37 cellular contexts compared by ENCODE assay signal in genomic region chr6:68723128-68723527, GRCh38.
"Had no signal": no experiment of that assay in that cellular context is flagged by ENCODE, and none has a peak within 500 bp of the region (broad histone marks: within the 10 kb centered on the region; RNA-seq: fewer than 3 reads in every experiment).

No MANE protein-coding gene starts in this region.

- FAIRE-seq: astrocyte, TTC549 had no signal

- H3K27me3 ChIP-seq: adrenal gland, body of pancreas, brain microvascular endothelial cell, breast epithelium had no signal

- H3K9me3 Mint-ChIP-seq: activated B cell treated with CpG ODN at 0.5 μM for 24 hours; activated CD4-positive, alpha-beta memory T cell treated with anti-CD3 and anti-CD28 coated beads for 36 hours; activated CD4-positive, alpha-beta T cell treated with anti-CD3 and anti-CD28 coated beads, Interleukin-2, amount 10 ng/mL, durations not matched to agents 24 days and 14 days; activated naive CD4-positive, alpha-beta T cell treated with anti-CD3 and anti-CD28 coated beads for 36 hours; activated naive CD8-positive, alpha-beta T cell treated with anti-CD3 and anti-CD28 coated beads for 36 hours; activated T-cell treated with anti-CD3 and anti-CD28 coated beads, Interleukin-2, amount 50 U/mL, for 4 hours; T-helper 2 cell treated with Interferon-gamma antibody and Interleukin-4, amounts not matched to agents 5 μg/mL and 100 μg/mL, for 36 hours had no signal

- H3K4me1 ChIP-seq: body of pancreas, breast epithelium had no signal

- H3K4me3 ChIP-seq: adrenal gland, body of pancreas, breast epithelium had no signal

- DNase-seq: activated B cell treated with CpG ODN at 0.5 μM for 24 hours; activated CD4-positive, alpha-beta memory T cell treated with anti-CD3 and anti-CD28 coated beads for 36 hours; activated CD4-positive, alpha-beta T cell treated with anti-CD3 and anti-CD28 coated beads for 4 hours; activated CD4-positive, alpha-beta T cell treated with anti-CD3 and anti-CD28 coated beads, Interleukin-2, amount 10 ng/mL, durations not matched to agents 24 days and 14 days; activated CD4-positive, alpha-beta T cell treated with anti-CD3 and anti-CD28 coated beads, Interleukin-2, amount 50 U/mL, for 1 hour; activated CD4-positive, alpha-beta T cell treated with anti-CD3 and anti-CD28 coated beads, Interleukin-2, amount 50 U/mL, for 4 hours; activated CD4-positive, CD25-positive, alpha-beta regulatory T cell treated with anti-CD3 and anti-CD28 coated beads, Interleukin-2, amount 50 U/mL, for 72 hours; activated CD8-positive, alpha-beta memory T cell treated with anti-CD3 and anti-CD28 coated beads, Interleukin-2, amount 50 U/mL, for 4 hours; activated CD8-positive, alpha-beta T cell treated with anti-CD3 and anti-CD28 coated beads for 36 hours; activated effector memory CD4-positive, alpha-beta T cell treated with anti-CD3 and anti-CD28 coated beads, Interleukin-2, amount 50 U/mL, for 16 hours; activated gamma-delta T cell treated with Interleukin-2 at 50 U/mL for 16 hours; activated naive CD4-positive, alpha-beta T cell; activated naive CD4-positive, alpha-beta T cell treated with anti-CD3 and anti-CD28 coated beads for 36 hours; activated naive CD4-positive, alpha-beta T cell treated with anti-CD3 and anti-CD28 coated beads, Interleukin-2, amount 50 U/mL, for 16 hours; activated naive CD8-positive, alpha-beta T cell treated with anti-CD3 and anti-CD28 coated beads for 36 hours; activated T-cell treated with anti-CD3 and anti-CD28 coated beads for 4 hours; activated T-cell treated with anti-CD3 and anti-CD28 coated beads, Interleukin-2, amount 50 U/mL, for 1 hour; activated T-cell treated with anti-CD3 and anti-CD28 coated beads, Interleukin-2, amount 50 U/mL, for 4 hours; activated T-cell treated with anti-CD3 and anti-CD28 coated beads, Interleukin-2, amount 50 U/mL, for 72 hours; adrenal gland; amniotic stem cell; aorta; body of pancreas; brain microvascular endothelial cell; central memory CD4-positive, alpha-beta T cell; T-helper 1 cell; T-helper 2 cell; T-helper 9 cell had no signal

- H3K27me3 Mint-ChIP-seq: activated B cell treated with CpG ODN at 0.5 μM for 24 hours; activated CD4-positive, alpha-beta memory T cell treated with anti-CD3 and anti-CD28 coated beads for 36 hours; activated CD4-positive, alpha-beta T cell treated with anti-CD3 and anti-CD28 coated beads, Interleukin-2, amount 10 ng/mL, durations not matched to agents 24 days and 14 days; activated CD8-positive, alpha-beta T cell treated with anti-CD3 and anti-CD28 coated beads for 36 hours; activated naive CD8-positive, alpha-beta T cell treated with anti-CD3 and anti-CD28 coated beads for 36 hours; activated T-helper 17 cell treated with anti-CD3 and anti-CD28 coated beads, Interleukin-2, amount 50 U/mL, for 72 hours had no signal

- H3K4me1 Mint-ChIP-seq: activated B cell treated with CpG ODN at 0.5 μM for 24 hours; activated CD4-positive, alpha-beta T cell treated with anti-CD3 and anti-CD28 coated beads, Interleukin-2, amount 10 ng/mL, durations not matched to agents 24 days and 14 days; activated naive CD8-positive, alpha-beta T cell treated with anti-CD3 and anti-CD28 coated beads for 36 hours; activated T-helper 17 cell treated with anti-CD3 and anti-CD28 coated beads, Interleukin-2, amount 50 U/mL, for 72 hours had no signal

- H3K36me3 ChIP-seq: adrenal gland, brain microvascular endothelial cell, breast epithelium had no signal

- H3K27ac Mint-ChIP-seq: activated B cell treated with CpG ODN at 0.5 μM for 24 hours; activated CD4-positive, alpha-beta memory T cell treated with anti-CD3 and anti-CD28 coated beads for 36 hours; activated CD4-positive, alpha-beta T cell treated with anti-CD3 and anti-CD28 coated beads, Interleukin-2, amount 10 ng/mL, durations not matched to agents 24 days and 14 days; activated CD8-positive, alpha-beta T cell treated with anti-CD3 and anti-CD28 coated beads for 36 hours; activated naive CD4-positive, alpha-beta T cell treated with anti-CD3 and anti-CD28 coated beads for 36 hours; activated naive CD4-positive, alpha-beta T cell treated with anti-CD3 and anti-CD28 coated beads, Interleukin-2, amount 50 U/mL, for 72 hours; activated naive CD8-positive, alpha-beta T cell treated with anti-CD3 and anti-CD28 coated beads for 36 hours; activated T-cell treated with anti-CD3 and anti-CD28 coated beads, Interleukin-2, amount 50 U/mL, for 72 hours; activated T-helper 1 cell treated with anti-CD3 and anti-CD28 coated beads, Interleukin-12 subunit alpha, Interleukin-12 subunit beta, Interleukin-2, Interleukin-4 antibody, amounts not matched to agents 30 ng/mL and 10 ng/mL and 1 ng/mL, durations not matched to agents 14 hours and 24 hours and 36 hours; activated T-helper 17 cell treated with anti-CD3 and anti-CD28 coated beads, Interleukin-2, amount 50 U/mL, for 72 hours; T-helper 1 cell treated with Interleukin-12 subunit alpha and Interleukin-12 subunit beta and Interleukin-4 antibody, amounts not matched to agents 30 μg/mL and 1 μg/mL, for 36 hours; T-helper 2 cell treated with Interferon-gamma antibody and Interleukin-4, amounts not matched to agents 5 μg/mL and 100 μg/mL, for 36 hours had no signal

- H3K9me3 ChIP-seq: adrenal gland, body of pancreas, breast epithelium had no signal

- H3K4me3 Mint-ChIP-seq: activated B cell treated with CpG ODN at 0.5 μM for 24 hours; activated CD4-positive, alpha-beta memory T cell treated with anti-CD3 and anti-CD28 coated beads for 36 hours; activated CD4-positive, alpha-beta T cell treated with anti-CD3 and anti-CD28 coated beads, Interleukin-2, amount 10 ng/mL, durations not matched to agents 24 days and 14 days; activated CD8-positive, alpha-beta T cell treated with anti-CD3 and anti-CD28 coated beads for 36 hours; activated naive CD4-positive, alpha-beta T cell treated with anti-CD3 and anti-CD28 coated beads for 36 hours; activated naive CD8-positive, alpha-beta T cell treated with anti-CD3 and anti-CD28 coated beads for 36 hours; activated T-cell treated with anti-CD3 and anti-CD28 coated beads, Interleukin-2, amount 50 U/mL, for 4 hours; activated T-cell treated with anti-CD3 and anti-CD28 coated beads, Interleukin-2, amount 50 U/mL, for 72 hours; activated T-helper 1 cell treated with anti-CD3 and anti-CD28 coated beads, Interleukin-12 subunit alpha, Interleukin-12 subunit beta, Interleukin-2, Interleukin-4 antibody, amounts not matched to agents 30 ng/mL and 10 ng/mL and 1 ng/mL, durations not matched to agents 14 hours and 24 hours and 36 hours; activated T-helper 17 cell treated with anti-CD3 and anti-CD28 coated beads, Interleukin-2, amount 50 U/mL, for 72 hours; T-helper 1 cell treated with Interleukin-12 subunit alpha and Interleukin-12 subunit beta and Interleukin-4 antibody, amounts not matched to agents 30 μg/mL and 1 μg/mL, for 36 hours; T-helper 2 cell treated with Interferon-gamma antibody and Interleukin-4, amounts not matched to agents 5 μg/mL and 100 μg/mL, for 36 hours had no signal

- H3K27ac ChIP-seq: adrenal gland, body of pancreas, brain microvascular endothelial cell, breast epithelium, VCaP had no signal

- H3K36me3 Mint-ChIP-seq: activated CD4-positive, alpha-beta memory T cell treated with anti-CD3 and anti-CD28 coated beads for 36 hours; activated naive CD4-positive, alpha-beta T cell treated with anti-CD3 and anti-CD28 coated beads, Interleukin-2, amount 50 U/mL, for 72 hours; activated naive CD8-positive, alpha-beta T cell treated with anti-CD3 and anti-CD28 coated beads for 36 hours had no signal

- ATAC-seq: activated CD8-positive, alpha-beta T cell treated with anti-CD3 and anti-CD28 coated beads for 36 hours; activated naive CD4-positive, alpha-beta T cell treated with anti-CD3 and anti-CD28 coated beads, Interleukin-2, amount 50 U/mL, for 72 hours; activated T-cell treated with anti-CD3 and anti-CD28 coated beads, Interleukin-2, amount 50 U/mL, for 4 hours; activated T-cell treated with anti-CD3 and anti-CD28 coated beads, Interleukin-2, amount 50 U/mL, for 72 hours; activated T-helper 17 cell treated with anti-CD3 and anti-CD28 coated beads, Interleukin-2, amount 50 U/mL, for 72 hours; body of pancreas had no signal
